In the genomic region with DNA sequence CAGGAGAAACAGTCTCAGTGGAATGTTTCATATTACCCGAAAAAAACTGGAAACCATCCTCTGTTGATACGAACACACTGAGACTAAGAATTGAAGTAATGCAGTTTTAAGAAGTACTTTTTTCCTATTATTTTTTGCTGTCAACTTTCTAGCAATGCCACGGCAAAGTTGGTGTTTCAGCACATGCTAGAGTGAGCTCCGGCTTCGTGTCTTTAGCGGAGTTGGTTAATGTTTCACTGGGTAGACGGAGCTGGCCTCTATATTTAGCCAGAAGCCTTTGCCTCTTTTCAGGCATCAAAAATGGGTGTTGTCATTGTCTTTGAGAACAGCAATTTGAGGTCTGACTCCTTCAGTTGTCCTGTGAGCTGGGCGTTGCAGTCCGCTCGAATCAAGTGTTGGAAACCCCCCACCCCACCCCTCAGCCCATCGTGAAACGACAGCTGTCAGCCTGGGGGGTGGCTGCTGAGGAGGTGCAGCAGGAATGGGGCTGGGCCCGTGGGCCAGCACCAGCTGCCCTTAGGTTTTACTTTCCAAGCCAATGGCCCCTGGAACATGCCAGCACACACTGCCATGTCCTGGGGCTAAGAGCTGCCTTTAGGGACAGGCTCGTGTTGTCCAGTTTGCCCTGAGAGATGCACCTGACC, we compare ENCODE assay signal across 1 cellular context.
A peak's percentile ranks its signal among the peaks of the same experiment; 100 is the strongest.
TF ChIP-seq lines count a peak whose summit lies in the region.

No MANE protein-coding gene starts in this region.

TF ChIP-seq in GM12878, 131 proteins besides CTCF, POLR2A, EP300 and RAD21:
- TF ChIP-seq, protein P1, sequence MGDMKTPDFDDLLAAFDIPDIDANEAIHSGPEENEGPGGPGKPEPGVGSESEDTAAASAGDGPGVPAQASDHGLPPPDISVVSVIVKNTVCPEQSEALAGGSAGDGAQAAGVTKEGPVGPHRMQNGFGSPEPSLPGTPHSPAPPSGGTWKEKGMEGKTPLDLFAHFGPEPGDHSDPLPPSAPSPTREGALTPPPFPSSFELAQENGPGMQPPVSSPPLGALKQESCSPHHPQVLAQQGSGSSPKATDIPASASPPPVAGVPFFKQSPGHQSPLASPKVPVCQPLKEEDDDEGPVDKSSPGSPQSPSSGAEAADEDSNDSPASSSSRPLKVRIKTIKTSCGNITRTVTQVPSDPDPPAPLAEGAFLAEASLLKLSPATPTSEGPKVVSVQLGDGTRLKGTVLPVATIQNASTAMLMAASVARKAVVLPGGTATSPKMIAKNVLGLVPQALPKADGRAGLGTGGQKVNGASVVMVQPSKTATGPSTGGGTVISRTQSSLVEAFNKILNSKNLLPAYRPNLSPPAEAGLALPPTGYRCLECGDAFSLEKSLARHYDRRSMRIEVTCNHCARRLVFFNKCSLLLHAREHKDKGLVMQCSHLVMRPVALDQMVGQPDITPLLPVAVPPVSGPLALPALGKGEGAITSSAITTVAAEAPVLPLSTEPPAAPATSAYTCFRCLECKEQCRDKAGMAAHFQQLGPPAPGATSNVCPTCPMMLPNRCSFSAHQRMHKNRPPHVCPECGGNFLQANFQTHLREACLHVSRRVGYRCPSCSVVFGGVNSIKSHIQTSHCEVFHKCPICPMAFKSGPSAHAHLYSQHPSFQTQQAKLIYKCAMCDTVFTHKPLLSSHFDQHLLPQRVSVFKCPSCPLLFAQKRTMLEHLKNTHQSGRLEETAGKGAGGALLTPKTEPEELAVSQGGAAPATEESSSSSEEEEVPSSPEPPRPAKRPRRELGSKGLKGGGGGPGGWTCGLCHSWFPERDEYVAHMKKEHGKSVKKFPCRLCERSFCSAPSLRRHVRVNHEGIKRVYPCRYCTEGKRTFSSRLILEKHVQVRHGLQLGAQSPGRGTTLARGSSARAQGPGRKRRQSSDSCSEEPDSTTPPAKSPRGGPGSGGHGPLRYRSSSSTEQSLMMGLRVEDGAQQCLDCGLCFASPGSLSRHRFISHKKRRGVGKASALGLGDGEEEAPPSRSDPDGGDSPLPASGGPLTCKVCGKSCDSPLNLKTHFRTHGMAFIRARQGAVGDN (IDR thresholded peaks at IDR 0.05) = peak; percentile 70; the same call in 1 of the 2 replicates
